In the genomic region with DNA sequence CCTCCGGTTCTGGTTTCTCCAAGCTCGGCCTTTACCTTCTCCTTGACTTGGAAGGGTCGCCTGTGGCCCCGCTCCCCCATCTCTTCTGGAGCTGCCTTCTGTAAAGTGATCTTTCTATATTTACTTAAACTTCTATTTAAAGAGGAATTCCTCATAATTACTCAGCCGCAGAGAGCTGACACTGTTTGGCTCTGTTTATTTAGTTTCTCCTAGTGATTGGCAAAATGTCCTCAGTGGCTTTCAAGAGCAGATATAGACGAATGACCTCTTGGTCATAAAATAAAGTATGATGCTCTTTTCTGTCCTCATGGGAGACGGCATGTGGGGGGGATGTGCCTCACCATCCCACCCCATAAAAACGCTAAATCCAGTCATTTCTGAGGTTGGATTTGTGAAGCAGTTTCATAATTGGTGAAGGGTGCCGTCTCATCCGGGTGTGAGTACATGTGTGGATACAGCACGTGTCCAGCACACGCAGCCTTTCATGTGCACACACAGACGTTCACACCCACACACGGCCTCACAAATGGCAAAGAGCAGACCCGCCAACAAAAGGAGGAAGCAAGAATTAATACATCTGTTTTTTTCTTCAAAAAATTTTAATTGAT, we compare ENCODE assay signal across 11 cellular contexts. TPM values are rescaled to one million over a fixed set of nuclear protein-coding genes. Genes with fewer than 3 reads are reported as not detected.
A peak's percentile ranks its signal among the peaks of the same experiment; 100 is the strongest.
DNase-seq lines count a peak whose midpoint lies in the region; ATAC-seq and FAIRE-seq lines count a peak whose summit lies in the region.
"Had no signal": no experiment of that assay in that cellular context is flagged by ENCODE, and none has a peak within 500 bp of the region (broad histone marks: within the 10 kb centered on the region; RNA-seq: fewer than 3 reads in every experiment).

No MANE protein-coding gene starts in this region.

- peak overlapping the region in 14 of 21 experiments; percentile 9 to 82 (median 50) for H3K27ac ChIP-seq in skin epidermis
- H3K27ac ChIP-seq: prostate gland had no signal

- FAIRE-seq in urothelium cell line (lab: Jason Lieb, UNC): no peak
- FAIRE-seq: GM12878 had no signal

- peak; percentile 72 for DNase-seq in ELR (ENCODE audit: low read depth)
- DNase-seq in T1000 (lab: John Stamatoyannopoulos, UW): peak; percentile 65
- peak; percentile 59 for DNase-seq in left cardiac atrium
- no peak for DNase-seq in urothelium cell line (ENCODE audit: low spot score)
- no peak for DNase-seq in iPS-NIHi11 (ENCODE audit: low spot score)
- DNase-seq: NCI-H1436 treated with DMSO at 0.1 percent for 48 hours had no signal

- intact Hi-C loops in left cardiac atrium (cut with DNase I): no loop called here

- no peak overlapping the region for H3K4me3 ChIP-seq in skin epidermis
- H3K4me3 ChIP-seq: GM12878, prostate gland had no signal

- ATAC-seq in left cardiac atrium (peak; percentile 12 to 13), HG03039 (IDR thresholded peaks at IDR 0.05; ENCODE audit: unreplicated experiment) (no peak), GM18498 (IDR thresholded peaks at IDR 0.05; ENCODE audit: unreplicated experiment) (no peak)
- ATAC-seq: GM12878 had no signal

RNA-seq across cellular contexts. Expression of gene SMAD7, which starts 43.4 kb away (rescaled TPM):
- 10 to 100 TPM; 17.1 to 49.0 TPM for total RNA-seq in left cardiac atrium

Comparison
In these comparisons a context has a peak if more than half of its experiments do, and no peak if none do; other contexts are left out.
1. DNase-seq: peak in ELR (single experiment), T1000 (single experiment) and left cardiac atrium (single experiment); none in urothelium cell line (single experiment) and iPS-NIHi11 (single experiment).
2. ATAC-seq: peak in left cardiac atrium (2 of 2); none in HG03039 (single experiment) and GM18498 (single experiment).